ENCODE assay signal across 9 cellular contexts in genomic region chr5:40605295-40605958, GRCh38.
DNase-seq lines count a peak whose midpoint lies in the region; FAIRE-seq and TF ChIP-seq lines count a peak whose summit lies in the region.
"Had no signal": no experiment of that assay in that cellular context is flagged by ENCODE, and none has a peak within 500 bp of the region (broad histone marks: within the 10 kb centered on the region; RNA-seq: fewer than 3 reads in every experiment).

No MANE protein-coding gene starts in this region.

- no peaks in the 10 kb centered on the region for H3K36me3 Mint-ChIP-seq in progenitor cell of endocrine pancreas (ENCODE audit: insufficient read depth)

- peak overlapping the region; percentile 77 for H3K4me2 ChIP-seq in osteoblast (ENCODE audit: insufficient read depth, low read length)

- FAIRE-seq in H54 (lab: Jason Lieb, UNC): peak; percentile 90

- H3K4me3 ChIP-seq in NB4 (ENCODE audit: low read depth, low read length) (no peak overlapping the region), osteoblast (ENCODE audit: insufficient read depth, low read length) (peak overlapping the region; percentile 52)

- no peaks in the 10 kb centered on the region for H3K27me3 ChIP-seq in osteoblast (ENCODE audit: insufficient read depth, low read length)

- no peaks in the 10 kb centered on the region for H3K9me3 ChIP-seq in osteoblast (ENCODE audit: low read depth, low read length)

- peaks cover 10% of the 10 kb centered on the region for H3K4me1 ChIP-seq in osteoblast (ENCODE audit: insufficient read depth, low read length)

- TF ChIP-seq POLR2A in H54 (IDR thresholded peaks at IDR 0.05; ENCODE audit: low read depth, low read length): no peak
- no peak for TF ChIP-seq POLR2A in NB4 (IDR thresholded peaks at IDR 0.05; ENCODE audit: extremely low read depth, insufficient read length)

- no peak overlapping the region for H3K4me3 Mint-ChIP-seq in progenitor cell of endocrine pancreas (ENCODE audit: low read depth)

- no peaks in the 10 kb centered on the region for H3K9me3 Mint-ChIP-seq in progenitor cell of endocrine pancreas (ENCODE audit: low read depth)

- TF ChIP-seq CTCF in NB4 (IDR thresholded peaks at IDR 0.05; ENCODE audit: low read depth, low read length): no peak
- no peak for TF ChIP-seq CTCF in osteoblast (IDR thresholded peaks at IDR 0.05; ENCODE audit: extremely low read depth, low read depth, low read length)
- TF ChIP-seq CTCF in progenitor cell of endocrine pancreas (IDR thresholded peaks at IDR 0.05; ENCODE audit: unreplicated experiment): no peak

- DNase-seq in H54 (ENCODE audit: insufficient read length, low spot score) (no peak), NB4 (ENCODE audit: low read depth) (peak; percentile 68), amniotic epithelial cell (ENCODE audit: low read depth) (peak; percentile 33), osteoblast (ENCODE audit: insufficient read length, low spot score, missing footprints) (no peak), progenitor cell of endocrine pancreas (ENCODE audit: low spot score, unreplicated experiment) (no peak), nucleus accumbens (lab: John Stamatoyannopoulos, UW) (no peak), hepatic stellate cell (ENCODE audit: low spot score) (no peak)
- DNase-seq: hypothalamus; stimulated activated CD4-positive, alpha-beta T cell treated with anti-CD3 and anti-CD28 coated beads, Interleukin-2, amount 100 ng/mL, for 24 hours had no signal

- no peaks in the 10 kb centered on the region for H4K20me1 ChIP-seq in osteoblast (ENCODE audit: insufficient read depth, low read length)

- H3K4me1 Mint-ChIP-seq in progenitor cell of endocrine pancreas (ENCODE audit: low read depth): peaks cover 10% of the 10 kb centered on the region

- H3K79me2 ChIP-seq in osteoblast (ENCODE audit: insufficient read depth, low read length): no peaks in the 10 kb centered on the region

- no peak overlapping the region for H3K27ac Mint-ChIP-seq in progenitor cell of endocrine pancreas

- H3K36me3 ChIP-seq in osteoblast (ENCODE audit: insufficient read depth, low read length): no peaks in the 10 kb centered on the region

- H3K27me3 Mint-ChIP-seq in progenitor cell of endocrine pancreas: no peaks in the 10 kb centered on the region

- H2AFZ ChIP-seq in osteoblast (ENCODE audit: low read length): peak overlapping the region; percentile 86

- peak overlapping the region; percentile 47 for H3K27ac ChIP-seq in osteoblast (ENCODE audit: low read depth, low read length)

Comparison
In these comparisons a context has a peak if more than half of its experiments do, and no peak if none do; other contexts are left out.
1. DNase-seq: peak in NB4 (single experiment) and amniotic epithelial cell (single experiment); none in H54 (single experiment), osteoblast (single experiment), progenitor cell of endocrine pancreas (single experiment), nucleus accumbens (0 of 56) and hepatic stellate cell (single experiment).